16 cellular contexts compared by ENCODE assay signal in the genomic region with DNA sequence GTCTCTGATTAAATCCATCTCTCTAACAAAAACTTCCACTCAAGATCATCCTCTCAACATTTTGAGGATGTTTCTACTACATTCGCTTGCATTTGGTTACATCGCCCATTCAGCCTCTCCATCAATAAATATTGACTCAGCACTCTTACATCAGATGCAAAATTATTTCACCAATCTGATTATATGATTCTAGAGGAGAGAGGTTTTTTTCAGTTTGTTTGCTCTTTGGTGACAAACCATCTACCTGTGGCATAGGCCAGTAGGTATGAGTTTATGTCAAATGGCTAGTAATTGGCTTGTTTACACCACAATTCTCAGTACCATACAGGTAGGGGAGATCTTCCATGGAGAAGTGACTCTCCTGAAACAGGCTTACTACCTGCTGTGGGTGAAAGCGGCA. TPM values are rescaled to one million over a fixed set of nuclear protein-coding genes. Genes with fewer than 3 reads are reported as not detected.
"Had no signal": no experiment of that assay in that cellular context is flagged by ENCODE, and none has a peak within 500 bp of the region (broad histone marks: within the 10 kb centered on the region; RNA-seq: fewer than 3 reads in every experiment).

No MANE protein-coding gene starts in this region.

- DNase-seq: activated B cell treated with CpG ODN at 0.5 μM for 24 hours; activated CD4-positive, alpha-beta T cell treated with anti-CD3 and anti-CD28 coated beads, Interleukin-2, amount 10 ng/mL, durations not matched to agents 24 days and 14 days; activated naive CD4-positive, alpha-beta T cell treated with anti-CD3 and anti-CD28 coated beads for 36 hours; esophagus squamous epithelium; foreskin fibroblast; left cardiac atrium; naive thymus-derived CD4-positive, alpha-beta T cell; posterior cingulate gyrus; stimulated activated CD4-positive, alpha-beta T cell treated with anti-CD3 and anti-CD28 coated beads, Interleukin-4, amount 100 ng/mL, for 4 hours; stomach; uterus had no signal

- H3K4me1 Mint-ChIP-seq: activated B cell treated with CpG ODN at 0.5 μM for 24 hours; activated CD4-positive, alpha-beta T cell treated with anti-CD3 and anti-CD28 coated beads, Interleukin-2, amount 10 ng/mL, durations not matched to agents 24 days and 14 days; activated T-helper 17 cell treated with anti-CD3 and anti-CD28 coated beads, Interleukin-2, amount 50 U/mL, for 72 hours; naive thymus-derived CD4-positive, alpha-beta T cell had no signal

- H3K9me3 ChIP-seq: esophagus squamous epithelium, stomach, uterus had no signal

- H3K9me3 Mint-ChIP-seq: activated B cell treated with CpG ODN at 0.5 μM for 24 hours; activated CD4-positive, alpha-beta T cell treated with anti-CD3 and anti-CD28 coated beads, Interleukin-2, amount 10 ng/mL, durations not matched to agents 24 days and 14 days; activated naive CD4-positive, alpha-beta T cell treated with anti-CD3 and anti-CD28 coated beads for 36 hours had no signal

- H3K4me3 Mint-ChIP-seq: activated B cell treated with CpG ODN at 0.5 μM for 24 hours; activated CD4-positive, alpha-beta T cell treated with anti-CD3 and anti-CD28 coated beads, Interleukin-2, amount 10 ng/mL, durations not matched to agents 24 days and 14 days; activated naive CD4-positive, alpha-beta T cell treated with anti-CD3 and anti-CD28 coated beads for 36 hours; activated T-helper 17 cell treated with anti-CD3 and anti-CD28 coated beads, Interleukin-2, amount 50 U/mL, for 72 hours; naive thymus-derived CD4-positive, alpha-beta T cell had no signal

- H3K27me3 Mint-ChIP-seq: activated B cell treated with CpG ODN at 0.5 μM for 24 hours; activated CD4-positive, alpha-beta T cell treated with anti-CD3 and anti-CD28 coated beads, Interleukin-2, amount 10 ng/mL, durations not matched to agents 24 days and 14 days; activated T-helper 17 cell treated with anti-CD3 and anti-CD28 coated beads, Interleukin-2, amount 50 U/mL, for 72 hours had no signal

- ATAC-seq: activated T-helper 17 cell treated with anti-CD3 and anti-CD28 coated beads, Interleukin-2, amount 50 U/mL, for 72 hours; left cardiac atrium; naive thymus-derived CD4-positive, alpha-beta T cell had no signal

- H3K27ac ChIP-seq: cardiac muscle cell, esophagus squamous epithelium, skin epidermis, uterus had no signal

- H3K27me3 ChIP-seq: cardiac muscle cell, esophagus squamous epithelium, stomach, uterus had no signal

- H3K36me3 ChIP-seq: cardiac muscle cell, esophagus squamous epithelium, stomach, uterus had no signal

- H3K36me3 Mint-ChIP-seq: naive thymus-derived CD4-positive, alpha-beta T cell had no signal

- H3K4me3 ChIP-seq: cardiac muscle cell, esophagus squamous epithelium, skin epidermis, stomach, uterus had no signal

- H3K27ac Mint-ChIP-seq: activated B cell treated with CpG ODN at 0.5 μM for 24 hours; activated CD4-positive, alpha-beta T cell treated with anti-CD3 and anti-CD28 coated beads, Interleukin-2, amount 10 ng/mL, durations not matched to agents 24 days and 14 days; activated naive CD4-positive, alpha-beta T cell treated with anti-CD3 and anti-CD28 coated beads for 36 hours; activated T-helper 17 cell treated with anti-CD3 and anti-CD28 coated beads, Interleukin-2, amount 50 U/mL, for 72 hours; naive thymus-derived CD4-positive, alpha-beta T cell had no signal

- H3K4me1 ChIP-seq: uterus had no signal

RNA-seq across cellular contexts. Expression of a gene that starts 52.3 kb away (rescaled TPM):
- total RNA-seq: activated B cell treated with CpG ODN at 0.5 μM for 24 hours; activated CD4-positive, alpha-beta T cell treated with anti-CD3 and anti-CD28 coated beads, Interleukin-2, amount 10 ng/mL, durations not matched to agents 24 days and 14 days; activated naive CD4-positive, alpha-beta T cell treated with anti-CD3 and anti-CD28 coated beads for 36 hours; activated T-helper 17 cell treated with anti-CD3 and anti-CD28 coated beads, Interleukin-2, amount 50 U/mL, for 72 hours; left cardiac atrium; lung microvascular endothelial cell; mononuclear cell; naive thymus-derived CD4-positive, alpha-beta T cell had no signal
